27 cellular contexts compared by ENCODE assay signal in the genomic region with DNA sequence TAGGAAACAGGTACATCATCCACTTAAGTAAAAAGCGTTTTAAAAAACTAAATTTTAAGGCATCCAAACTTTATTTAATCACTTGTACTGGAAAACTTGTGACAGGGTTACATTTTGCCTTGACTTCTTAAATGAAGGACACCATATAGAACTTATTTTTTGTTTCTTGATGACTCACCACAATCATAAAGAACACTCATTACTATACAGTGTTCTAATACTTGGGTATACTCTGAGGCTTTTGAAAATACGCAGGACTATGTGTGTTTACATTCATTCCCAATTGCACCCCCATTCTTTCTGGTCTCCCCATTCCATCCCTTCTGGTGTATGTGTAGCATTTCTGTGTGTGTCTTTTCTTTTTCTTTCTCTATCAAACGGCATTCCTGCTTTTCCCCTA.
"Had no signal": no experiment of that assay in that cellular context is flagged by ENCODE, and none has a peak within 500 bp of the region (broad histone marks: within the 10 kb centered on the region; RNA-seq: fewer than 3 reads in every experiment).

No MANE protein-coding gene starts in this region.

- H3K27me3 Mint-ChIP-seq: activated CD4-positive, alpha-beta memory T cell treated with anti-CD3 and anti-CD28 coated beads, Interleukin-2, amount 10 ng/mL, durations not matched to agents 7 days and 5 days; brain; naive thymus-derived CD8-positive, alpha-beta T cell; type B pancreatic cell had no signal

- H3K4me3 ChIP-seq: esophagus muscularis mucosa, hepatocyte, pancreas, psoas muscle, right atrium auricular region, spleen, thoracic aorta, vagina had no signal

- H3K4me2 ChIP-seq: hepatocyte had no signal

- H3K27ac Mint-ChIP-seq: brain, mesothelial cell of epicardium, type B pancreatic cell had no signal

- ATAC-seq: activated T-cell treated with anti-CD3 and anti-CD28 coated beads, Interleukin-2, amount 50 U/mL, for 4 hours; left ventricle myocardium superior; naive thymus-derived CD8-positive, alpha-beta T cell; pancreas; psoas muscle had no signal

- DNase-seq: activated CD4-positive, alpha-beta memory T cell treated with anti-CD3 and anti-CD28 coated beads, Interleukin-2, amount 10 ng/mL, durations not matched to agents 7 days and 5 days; activated effector memory CD4-positive, alpha-beta T cell treated with Interleukin-2 at 50 U/mL for 16 hours; activated naive CD4-positive, alpha-beta T cell treated with anti-CD3 and anti-CD28 coated beads, Interleukin-2, amount 50 U/mL, for 16 hours; activated T-cell treated with anti-CD3 and anti-CD28 coated beads, Interleukin-2, amount 50 U/mL, for 4 hours; aorta; effector CD4-positive, alpha-beta T cell; glutamatergic neuron; left ventricle myocardium superior; mammary epithelial cell; naive thymus-derived CD8-positive, alpha-beta T cell; pancreas; psoas muscle; spleen; stimulated activated CD4-positive, alpha-beta T cell treated with anti-CD3 and anti-CD28 coated beads, Interleukin-4, amount 100 ng/mL, for 1 hour; stimulated activated naive CD4-positive, alpha-beta T cell treated with Interleukin-2 at 50 U/mL for 16 hours; SW 1271 had no signal

- H3K4me3 Mint-ChIP-seq: activated CD4-positive, alpha-beta memory T cell treated with anti-CD3 and anti-CD28 coated beads, Interleukin-2, amount 10 ng/mL, durations not matched to agents 7 days and 5 days; activated T-cell treated with anti-CD3 and anti-CD28 coated beads, Interleukin-2, amount 50 U/mL, for 4 hours; brain; mesothelial cell of epicardium; type B pancreatic cell had no signal

- H3K27ac ChIP-seq: esophagus muscularis mucosa, hepatocyte, pancreas, psoas muscle, right atrium auricular region, thoracic aorta, vagina had no signal

- H3K9me3 Mint-ChIP-seq: activated CD4-positive, alpha-beta memory T cell treated with anti-CD3 and anti-CD28 coated beads, Interleukin-2, amount 10 ng/mL, durations not matched to agents 7 days and 5 days; activated T-cell treated with anti-CD3 and anti-CD28 coated beads, Interleukin-2, amount 50 U/mL, for 4 hours; brain; mesothelial cell of epicardium; naive thymus-derived CD8-positive, alpha-beta T cell; type B pancreatic cell had no signal

- H3K9me3 ChIP-seq: esophagus muscularis mucosa, neutrophil, pancreas, psoas muscle, right atrium auricular region, spleen, thoracic aorta, vagina had no signal

- FAIRE-seq: frontal cortex, pancreas, TTC549 had no signal
